In genomic region chr17:13293421-13293820, GRCh38 we compare ENCODE assay signal across 33 cellular contexts.
"Had no signal": no experiment of that assay in that cellular context is flagged by ENCODE, and none has a peak within 500 bp of the region (broad histone marks: within the 10 kb centered on the region; RNA-seq: fewer than 3 reads in every experiment).

No MANE protein-coding gene starts in this region.

- H3K27me3 ChIP-seq: MG63 had no signal

- H3K4me3 ChIP-seq: MG63 had no signal

- H3K9me3 ChIP-seq: MG63 had no signal

- H3K36me3 ChIP-seq: MG63 had no signal

- DNase-seq: Kasumi-1, MG63, NCI-H1048, NCI-H1092, NCI-H1092 treated with DMSO at 0.1 percent for 48 hours, NCI-H1105, NCI-H1105 treated with DMSO at 0.1 percent for 48 hours, NCI-H1417, NCI-H1417 treated with DMSO at 0.1 percent for 48 hours, NCI-H1436, NCI-H1436 treated with DMSO at 0.1 percent for 48 hours, NCI-H146, NCI-H1694, NCI-H1694 treated with DMSO at 0.1 percent for 48 hours, NCI-H187, NCI-H187 treated with DMSO at 0.1 percent for 48 hours, NCI-H1930, NCI-H2029, NCI-H2029 treated with DMSO at 0.1 percent for 48 hours, NCI-H2081, NCI-H2081 treated with DMSO at 0.1 percent for 48 hours, NCI-H2107, NCI-H2171, NCI-H2171 treated with DMSO at 0.1 percent for 48 hours, NCI-H2227 treated with DMSO at 0.1 percent for 48 hours, NCI-H226, NCI-H345, NCI-H446, NCI-H446 treated with DMSO at 0.1 percent for 48 hours, NCI-H510A, NCI-H510A treated with DMSO at 0.1 percent for 48 hours, NCI-H524, NCI-H524 treated with DMSO at 0.1 percent for 48 hours had no signal
